8 cellular contexts compared by ENCODE assay signal in the genomic region with DNA sequence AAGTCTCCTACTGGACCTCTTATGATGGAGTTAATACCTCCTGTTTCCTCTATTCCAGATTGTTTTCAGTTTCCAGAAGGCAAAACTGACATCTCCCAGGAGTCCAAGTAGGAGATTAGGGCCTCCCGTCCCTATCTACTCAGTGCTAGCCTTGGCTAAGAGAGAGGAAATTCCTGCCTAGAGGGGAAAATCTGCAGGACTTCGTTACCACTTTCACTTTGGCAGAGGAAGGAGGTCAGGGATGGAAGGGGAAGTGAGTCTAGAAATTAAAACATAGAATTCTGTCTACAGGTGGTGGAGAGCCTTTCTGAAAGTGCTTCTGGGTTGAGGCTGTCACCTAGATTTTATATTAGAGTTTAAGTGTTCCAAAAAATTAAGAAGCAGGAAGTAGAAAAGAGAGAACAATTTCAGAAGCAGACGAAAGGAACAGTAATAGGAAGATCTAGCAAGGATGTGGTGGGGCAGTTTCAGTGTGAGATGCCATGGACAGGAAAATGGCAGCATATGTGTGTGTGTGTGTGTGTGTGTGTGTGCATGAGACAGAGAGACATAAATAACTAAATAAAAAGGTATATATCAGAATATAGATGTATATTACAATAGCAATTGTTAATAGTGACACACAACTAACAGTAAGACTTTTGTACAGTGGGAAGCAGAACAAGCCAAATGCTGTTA. TPM values are rescaled to one million over a fixed set of nuclear protein-coding genes. Genes with fewer than 3 reads are reported as not detected.
DNase-seq lines count a peak whose midpoint lies in the region; ATAC-seq and TF ChIP-seq lines count a peak whose summit lies in the region.
"Had no signal": no experiment of that assay in that cellular context is flagged by ENCODE, and none has a peak within 500 bp of the region (broad histone marks: within the 10 kb centered on the region; RNA-seq: fewer than 3 reads in every experiment).

No MANE protein-coding gene starts in this region.

- H3K4me1 Mint-ChIP-seq in endothelial cell (ENCODE audit: unreplicated experiment), result peaks cover 21% of the 10 kb centered on the region

- H3K9me3 Mint-ChIP-seq in endothelial cell (ENCODE audit: unreplicated experiment), result no peaks in the 10 kb centered on the region

- no peaks in the 10 kb centered on the region for H3K36me3 Mint-ChIP-seq in endothelial cell (ENCODE audit: low read depth, unreplicated experiment)

- in situ Hi-C loops in ACHN (cut with HindIII; ENCODE audit: low pct_ligation_motif_present, low pct_unique_long_range_greater_than_20kb, low sequenced_read_pairs), result no loop called here

- no peak overlapping the region for H3K4me3 Mint-ChIP-seq in endothelial cell (ENCODE audit: unreplicated experiment)

- H3K27ac Mint-ChIP-seq in endothelial cell (ENCODE audit: unreplicated experiment), result peak overlapping the region; percentile 54

- H3K9ac ChIP-seq in KMS-11, result no peak overlapping the region

- no peak for DNase-seq in endothelial cell (ENCODE audit: low spot score)
- DNase-seq in ACHN, result no peak
- DNase-seq: H7, NCI-H1694 treated with DMSO at 0.1 percent for 48 hours had no signal

- TF ChIP-seq CTCF in KMS-11 (conservative IDR thresholded peaks at IDR 0.05; ENCODE audit: low read depth, low read length) (no peak), endothelial cell (IDR thresholded peaks at IDR 0.05; ENCODE audit: unreplicated experiment) (no peak)

- H2AFZ ChIP-seq in ACC112 (ENCODE audit: low read length, unreplicated experiment) (peak overlapping the region; percentile 92), KMS-11 (ENCODE audit: low read depth) (peak overlapping the region; percentile 85)

- peak overlapping the region; percentile 58 for H3K4me3 ChIP-seq in ACC112 (ENCODE audit: low read depth, low read length)
- H3K4me3 ChIP-seq in KMS-11 (IDR thresholded peaks at IDR 0.05; ENCODE audit: insufficient read depth, low read depth, low read length), result no peak overlapping the region

- H4K20me1 ChIP-seq in KMS-11 (ENCODE audit: insufficient read depth), result no peaks in the 10 kb centered on the region

- no peak overlapping the region for H3K4me2 ChIP-seq in KMS-11

- no peaks in the 10 kb centered on the region for H3K36me3 ChIP-seq in ACC112 (ENCODE audit: insufficient read depth, low read length)
- H3K36me3 ChIP-seq in KMS-11 (ENCODE audit: insufficient read depth), result no peaks in the 10 kb centered on the region

- no peak for ATAC-seq in GM19452 (IDR thresholded peaks at IDR 0.05; ENCODE audit: unreplicated experiment)
- ATAC-seq in GM19023 (IDR thresholded peaks at IDR 0.05; ENCODE audit: unreplicated experiment), result no peak

- H3K27ac ChIP-seq in ACC112 (ENCODE audit: low read depth, low read length) (no peak overlapping the region), KMS-11 (no peak overlapping the region)

- H3K4me1 ChIP-seq in ACC112 (ENCODE audit: control insufficient read depth, insufficient read depth, low read length, unreplicated experiment), result peaks cover 15% of the 10 kb centered on the region
- H3K4me1 ChIP-seq in KMS-11 (ENCODE audit: low read depth, poor library complexity, severe bottlenecking), result peaks cover 10% of the 10 kb centered on the region

- peaks cover 4% of the 10 kb centered on the region for H3K27me3 Mint-ChIP-seq in endothelial cell (ENCODE audit: unreplicated experiment)

- peaks cover 7% of the 10 kb centered on the region for H3K79me2 ChIP-seq in ACC112 (ENCODE audit: control insufficient read depth, insufficient read depth, low read length, unreplicated experiment)
- no peaks in the 10 kb centered on the region for H3K79me2 ChIP-seq in KMS-11 (ENCODE audit: insufficient read depth, low read depth)

- H3K27me3 ChIP-seq in ACC112 (ENCODE audit: insufficient read depth, low read length) (peaks cover 12% of the 10 kb centered on the region; the same call in 1 of the 2 replicates), KMS-11 (ENCODE audit: insufficient read depth, low read depth) (no peaks in the 10 kb centered on the region)

RNA-seq across cellular contexts. Expression of gene TRIM68, which starts 2.4 kb away (rescaled TPM):
- 15.2 TPM for total RNA-seq in endothelial cell (ENCODE audit: unreplicated experiment)

RNA-seq across cellular contexts. Expression of gene OR52I1, which starts 16.6 kb away (rescaled TPM):
- not detected for total RNA-seq in endothelial cell (ENCODE audit: unreplicated experiment)
- total RNA-seq: H7 had no signal

RNA-seq across cellular contexts. Expression of gene OR51D1, which starts 26.9 kb away (rescaled TPM):
- total RNA-seq in endothelial cell (ENCODE audit: unreplicated experiment), result not detected
- total RNA-seq: H7 had no signal

RNA-seq across cellular contexts. Expression of gene OR52I2, which starts 28.9 kb away (rescaled TPM):
- total RNA-seq in endothelial cell (ENCODE audit: unreplicated experiment), result not detected
- total RNA-seq: H7 had no signal

RNA-seq across cellular contexts. Expression of gene OR51E1, which starts 33.4 kb away (rescaled TPM):
- not detected for total RNA-seq in endothelial cell (ENCODE audit: unreplicated experiment)
- total RNA-seq: H7 had no signal
